ENCODE assay signal across 10 cellular contexts in genomic region chr14:36662543-36663403, GRCh38. TPM values are rescaled to one million over a fixed set of nuclear protein-coding genes. Genes with fewer than 3 reads are reported as not detected.
DNase-seq lines count a peak whose midpoint lies in the region; ATAC-seq, FAIRE-seq and TF ChIP-seq lines count a peak whose summit lies in the region.
"Had no signal": no experiment of that assay in that cellular context is flagged by ENCODE, and none has a peak within 500 bp of the region (broad histone marks: within the 10 kb centered on the region; RNA-seq: fewer than 3 reads in every experiment).

No MANE protein-coding gene starts in this region.

- TF ChIP-seq POLR2A in GM12891 (IDR thresholded peaks at IDR 0.05; ENCODE audit: low read depth, low read length), result no peak

- FAIRE-seq in GM12891 (lab: Jason Lieb, UNC), result no peak

- ATAC-seq in GM21786 (IDR thresholded peaks at IDR 0.05; ENCODE audit: unreplicated experiment), result no peak

- H3K4me2 ChIP-seq in OCI-LY7 (ENCODE audit: low read length), result peak overlapping the region; percentile 37

- TF ChIP-seq CTCF in OCI-LY7 (conservative IDR thresholded peaks at IDR 0.05; ENCODE audit: low read length) (no peak), fibroblast of mammary gland (conservative IDR thresholded peaks at IDR 0.05; ENCODE audit: control insufficient read depth, insufficient read depth, low read depth, low read length) (no peak)

- H3K36me3 ChIP-seq in OCI-LY7 (ENCODE audit: insufficient read depth, low read length), result no peaks in the 10 kb centered on the region; the same call in 1 of the 2 replicates

- peaks cover 14% of the 10 kb centered on the region for H3K4me1 ChIP-seq in OCI-LY7 (ENCODE audit: insufficient read depth, low read length, poor library complexity, severe bottlenecking)

- no peaks in the 10 kb centered on the region for H3K9me3 ChIP-seq in OCI-LY7 (ENCODE audit: low read length)

- intact Hi-C loops in OCI-LY7 (cut with micrococcal nuclease; ENCODE audit: unreplicated experiment), result no loop called here

- POLR2A ChIA-PET in OCI-LY7 (lab: Charles Lee), result no interaction called here

- no peaks in the 10 kb centered on the region for H3K79me2 ChIP-seq in OCI-LY7 (ENCODE audit: insufficient read depth, low read depth, low read length)

- H3K9me2 ChIP-seq in OCI-LY7 (ENCODE audit: insufficient read depth, low read length), result no peaks in the 10 kb centered on the region

- DNase-seq in NCI-H187 (lab: John Stamatoyannopoulos, UW) (peak; percentile 20 to 67), NCI-H187 treated with DMSO at 0.1 percent for 48 hours (lab: John Stamatoyannopoulos, UW) (no peak), OCI-LY7 (ENCODE audit: low spot score) (no peak), fibroblast of mammary gland (ENCODE audit: low read depth) (peak; percentile 12), GM12891 (ENCODE audit: insufficient read length, low spot score) (no peak)
- no peak for DNase-seq in stimulated activated CD4-positive, alpha-beta T cell treated with anti-CD3 and anti-CD28 coated beads, Interleukin-2, amount 100 ng/mL, for 24 hours
- DNase-seq: head of caudate nucleus had no signal

- H3K4me3 ChIP-seq in OCI-LY7 (ENCODE audit: low read depth, low read length, poor library complexity, severe bottlenecking) (peak overlapping the region; percentile 63), fibroblast of mammary gland (ENCODE audit: control insufficient read depth, low read depth, low read length) (peak overlapping the region; percentile 7), skin epidermis (peak overlapping the region; percentile 33 to 50 (median 40))

- H2AFZ ChIP-seq in OCI-LY7 (ENCODE audit: low read length), result peak overlapping the region; percentile 62; the same call in 1 of the 2 replicates

- no peaks in the 10 kb centered on the region for H4K20me1 ChIP-seq in OCI-LY7 (ENCODE audit: insufficient read depth, low read length)

- BruUV-seq in OCI-LY7 (replicated peaks; lab: Mats Ljungman, UMichigan), result no TSS peak

- CTCF ChIA-PET in OCI-LY7 (lab: Charles Lee; ENCODE audit: unreplicated experiment), result no interaction called here

- H3K27ac ChIP-seq in OCI-LY7 (ENCODE audit: low read depth, low read length, poor library complexity, severe bottlenecking), result no peak overlapping the region
- peak overlapping the region in 3 of 21 experiments; percentile 15 to 71 (median 55) for H3K27ac ChIP-seq in skin epidermis
- H3K27ac ChIP-seq: BLaER1 treated with 17β-estradiol and CSF1 and Interleukin-3, amounts not matched to agents 10 nM and 100 nM had no signal

TF ChIP-seq in GM12891, 5 proteins besides CTCF, POLR2A, EP300 and RAD21:
- TF ChIP-seq POLR2AphosphoS5 (IDR thresholded peaks at IDR 0.05; ENCODE audit: low read depth, low read length), result no peak
- no peak for TF ChIP-seq POU2F2 (IDR thresholded peaks at IDR 0.05; ENCODE audit: low read depth, low read length)
- TF ChIP-seq SPI1 (IDR thresholded peaks at IDR 0.05; ENCODE audit: low read depth, low read length), result no peak
- no peak for TF ChIP-seq TAF1 (IDR thresholded peaks at IDR 0.05; ENCODE audit: low read depth, low read length)
- no peak for TF ChIP-seq PAX5 (IDR thresholded peaks at IDR 0.05; ENCODE audit: insufficient read depth, low read length, severe bottlenecking)

RNA-seq across cellular contexts. Expression of gene PAX9, which starts 1.1 kb away (rescaled TPM):
- 1.4 and 2.3 TPM in 2 replicates for total RNA-seq in OCI-LY7 (2014; rRNA removed; shearing (Covaris generic))
- 4.4 and 5.3 TPM in 2 replicates for total RNA-seq in OCI-LY7 (2022)
- polyA plus RNA-seq in GM12891 (2012; ENCODE audit: low read depth, missing spikeins), result 0.03 TPM

Comparison
In these comparisons a context has a peak if more than half of its experiments do, and no peak if none do; other contexts are left out.
1. DNase-seq: peak in NCI-H187 (2 of 2) and fibroblast of mammary gland (single experiment); none in NCI-H187 treated with DMSO at 0.1 percent for 48 hours (single experiment), OCI-LY7 (single experiment), stimulated activated CD4-positive, alpha-beta T cell treated with anti-CD3 and anti-CD28 coated beads, Interleukin-2, amount 100 ng/mL, for 24 hours (0 of 2) and GM12891 (single experiment).
2. H3K4me3 ChIP-seq: peak in every context shown above with its lines; median percentile 63 in OCI-LY7; 40 in skin epidermis; 7 in fibroblast of mammary gland.